In genomic region chr4:3857316-3857926, GRCh38 we compare ENCODE assay signal across 21 cellular contexts.
"Had no signal": no experiment of that assay in that cellular context is flagged by ENCODE, and none has a peak within 500 bp of the region (broad histone marks: within the 10 kb centered on the region; RNA-seq: fewer than 3 reads in every experiment).

No MANE protein-coding gene starts in this region.

- H3K36me3 Mint-ChIP-seq: activated naive CD8-positive, alpha-beta T cell; immature natural killer cell; natural killer cell had no signal

- DNase-seq: activated CD4-positive, alpha-beta T cell treated with anti-CD3 and anti-CD28 coated beads, Interleukin-2, amount 50 U/mL, for 1 hour; activated CD4-positive, CD25-positive, alpha-beta regulatory T cell treated with anti-CD3 and anti-CD28 coated beads, Interleukin-2, amount 50 U/mL, for 72 hours; activated CD8-positive, alpha-beta memory T cell treated with anti-CD3 and anti-CD28 coated beads for 24 hours; activated CD8-positive, alpha-beta memory T cell treated with anti-CD3 and anti-CD28 coated beads, Interleukin-2, amount 50 U/mL, for 48 hours; activated T-cell treated with anti-CD3 and anti-CD28 coated beads, Interleukin-2, amount 50 U/mL, for 72 hours; amygdala; effector memory CD8-positive, alpha-beta T cell; esophagus squamous epithelium; immature natural killer cell; mesendoderm; natural killer cell; retina; stimulated activated CD4-positive, alpha-beta T cell treated with anti-CD3 and anti-CD28 coated beads, Interleukin-12 subunit alpha, Interleukin-12 subunit beta, amount 100 ng/mL, for 4 hours; stimulated activated CD4-positive, alpha-beta T cell treated with anti-CD3 and anti-CD28 coated beads, Interleukin-1b, Interleukin-23, amount 100 ng/mL, for 48 hours; stimulated activated CD8-positive, alpha-beta memory T cell treated with anti-CD3 and anti-CD28 coated beads, Interleukin-4, amount 100 ng/mL, for 48 hours; stimulated activated naive CD4-positive, alpha-beta T cell treated with Interleukin-2 at 50 U/mL for 16 hours; T-helper 2 cell; tibial artery had no signal

- ATAC-seq: activated T-cell treated with anti-CD3 and anti-CD28 coated beads, Interleukin-2, amount 50 U/mL, for 72 hours; effector memory CD8-positive, alpha-beta T cell; natural killer cell had no signal

- H3K9me3 Mint-ChIP-seq: activated T-cell treated with anti-CD3 and anti-CD28 coated beads, Interleukin-2, amount 50 U/mL, for 72 hours; effector memory CD8-positive, alpha-beta T cell; immature natural killer cell; natural killer cell had no signal

- FAIRE-seq: urothelium cell line had no signal

- H3K4me1 Mint-ChIP-seq: immature natural killer cell, natural killer cell had no signal

- H3K36me3 ChIP-seq: esophagus squamous epithelium, tibial artery had no signal

- H3K4me3 Mint-ChIP-seq: activated naive CD8-positive, alpha-beta T cell; activated T-cell treated with anti-CD3 and anti-CD28 coated beads, Interleukin-2, amount 50 U/mL, for 72 hours; effector memory CD8-positive, alpha-beta T cell; immature natural killer cell; natural killer cell had no signal

- H3K4me1 ChIP-seq: esophagus squamous epithelium, tibial artery had no signal

- H3K27ac Mint-ChIP-seq: activated naive CD8-positive, alpha-beta T cell; activated T-cell treated with anti-CD3 and anti-CD28 coated beads, Interleukin-2, amount 50 U/mL, for 72 hours; effector memory CD8-positive, alpha-beta T cell; immature natural killer cell; natural killer cell had no signal

- H3K27ac ChIP-seq: esophagus squamous epithelium, tibial artery, VCaP had no signal

- H3K9me3 ChIP-seq: esophagus squamous epithelium, tibial artery had no signal

- H3K4me3 ChIP-seq: esophagus squamous epithelium, tibial artery had no signal
